ENCODE assay signal across 29 cellular contexts in the genomic region with DNA sequence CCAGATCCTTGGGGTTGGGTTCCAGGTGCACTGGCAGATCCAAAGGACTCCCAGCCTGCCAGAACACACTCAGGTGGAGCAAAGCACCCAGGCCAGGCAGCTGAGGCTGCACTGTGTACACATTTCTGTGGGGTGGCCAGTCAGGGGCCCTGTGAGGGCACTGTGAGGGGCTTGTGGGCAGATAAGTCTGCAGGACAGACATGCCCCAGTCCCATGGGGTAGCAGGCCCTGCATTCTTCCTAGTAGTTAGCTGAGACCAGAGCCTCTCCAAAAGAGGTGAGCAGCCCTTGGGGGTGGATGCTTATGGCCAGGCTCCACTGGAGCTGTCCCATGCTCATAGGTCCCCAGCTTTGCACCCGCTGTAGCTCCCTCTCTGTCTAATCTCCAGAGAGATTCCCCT. TPM values are rescaled to one million over a fixed set of nuclear protein-coding genes. Genes with fewer than 3 reads are reported as not detected.
"Had no signal": no experiment of that assay in that cellular context is flagged by ENCODE, and none has a peak within 500 bp of the region (broad histone marks: within the 10 kb centered on the region; RNA-seq: fewer than 3 reads in every experiment).

No MANE protein-coding gene starts in this region.

- H3K4me3 Mint-ChIP-seq: activated B cell treated with CpG ODN at 0.5 μM for 24 hours; activated naive CD8-positive, alpha-beta T cell; activated T-cell treated with anti-CD3 and anti-CD28 coated beads, Interleukin-2, amount 50 U/mL, for 4 hours; activated T-helper 17 cell treated with anti-CD3 and anti-CD28 coated beads, Interleukin-2, amount 50 U/mL, for 72 hours; central memory CD8-positive, alpha-beta T cell; dendritic cell treated with granulocyte-macrophage colony-stimulating factor and Interleukin-4, amounts not matched to agents 40 ng/mL and 50 ng/mL, for 4 days; endodermal cell; T-helper 17 cell; T-helper 2 cell treated with Interferon-gamma antibody and Interleukin-4, amounts not matched to agents 5 μg/mL and 100 μg/mL, for 36 hours had no signal

- H3K27me3 ChIP-seq: brain microvascular endothelial cell, foreskin keratinocyte, gastrocnemius medialis had no signal

- DNase-seq: activated B cell treated with CpG ODN at 0.5 μM for 24 hours; activated T-cell treated with anti-CD3 and anti-CD28 coated beads, Interleukin-2, amount 50 U/mL, for 4 hours; amniotic stem cell; anterior cingulate cortex; effector memory CD4-positive, alpha-beta T cell; gastrocnemius medialis; glutamatergic neuron; heart left ventricle; T1000 had no signal

- H3K9me3 ChIP-seq: esophagus muscularis mucosa, gastrocnemius medialis, heart left ventricle had no signal

- H3K9me3 Mint-ChIP-seq: activated B cell treated with CpG ODN at 0.5 μM for 24 hours; activated T-cell treated with anti-CD3 and anti-CD28 coated beads, Interleukin-2, amount 50 U/mL, for 4 hours; activated T-helper 17 cell treated with anti-CD3 and anti-CD28 coated beads, Interleukin-2, amount 50 U/mL, for 72 hours; central memory CD8-positive, alpha-beta T cell; dendritic cell treated with granulocyte-macrophage colony-stimulating factor and Interleukin-4, amounts not matched to agents 40 ng/mL and 50 ng/mL, for 4 days; T-helper 2 cell treated with Interferon-gamma antibody and Interleukin-4, amounts not matched to agents 5 μg/mL and 100 μg/mL, for 36 hours had no signal

- H3K4me1 Mint-ChIP-seq: activated T-helper 17 cell treated with anti-CD3 and anti-CD28 coated beads, Interleukin-2, amount 50 U/mL, for 72 hours; central memory CD8-positive, alpha-beta T cell; endodermal cell; T-helper 17 cell had no signal

- ATAC-seq: activated CD4-positive, CD25-positive, alpha-beta regulatory T cell treated with anti-CD3 and anti-CD28 coated beads, Interleukin-2, amount 50 U/mL, for 24 hours; gastrocnemius medialis had no signal

- H3K27ac Mint-ChIP-seq: activated B cell treated with CpG ODN at 0.5 μM for 24 hours; activated naive CD8-positive, alpha-beta T cell; activated T-helper 17 cell treated with anti-CD3 and anti-CD28 coated beads, Interleukin-2, amount 50 U/mL, for 72 hours; dendritic cell treated with granulocyte-macrophage colony-stimulating factor and Interleukin-4, amounts not matched to agents 40 ng/mL and 50 ng/mL, for 4 days; endodermal cell; T-helper 17 cell; T-helper 2 cell treated with Interferon-gamma antibody and Interleukin-4, amounts not matched to agents 5 μg/mL and 100 μg/mL, for 36 hours had no signal

- H3K36me3 ChIP-seq: brain microvascular endothelial cell, esophagus muscularis mucosa, gastrocnemius medialis, heart left ventricle, WERI-Rb-1 had no signal

- H3K4me1 ChIP-seq: esophagus muscularis mucosa, foreskin keratinocyte, gastrocnemius medialis, heart left ventricle had no signal

- H3K4me3 ChIP-seq: coronary artery, dorsolateral prefrontal cortex, esophagus muscularis mucosa, gastrocnemius medialis, heart left ventricle had no signal

- H3K27ac ChIP-seq: brain microvascular endothelial cell, coronary artery, dorsolateral prefrontal cortex, esophagus muscularis mucosa, foreskin keratinocyte, gastrocnemius medialis, heart left ventricle, WERI-Rb-1 had no signal

RNA-seq across cellular contexts. Expression of a gene that starts 7.6 kb away (rescaled TPM):
- total RNA-seq: activated B cell treated with CpG ODN at 0.5 μM for 24 hours; activated T-cell treated with anti-CD3 and anti-CD28 coated beads, Interleukin-2, amount 50 U/mL, for 4 hours; activated T-helper 17 cell treated with anti-CD3 and anti-CD28 coated beads, Interleukin-2, amount 50 U/mL, for 72 hours; astrocyte; bronchial epithelial cell; cardiac septum; cerebellum; endodermal cell; epithelial cell of proximal tubule; esophagus muscularis mucosa; foreskin keratinocyte; gastrocnemius medialis; heart left ventricle; T-helper 17 cell had no signal
- polyA plus RNA-seq: adipose tissue, foreskin keratinocyte, heart left ventricle had no signal

RNA-seq across cellular contexts. Expression of a gene that starts 58.5 kb away (rescaled TPM):
- total RNA-seq: activated B cell treated with CpG ODN at 0.5 μM for 24 hours; activated T-cell treated with anti-CD3 and anti-CD28 coated beads, Interleukin-2, amount 50 U/mL, for 4 hours; activated T-helper 17 cell treated with anti-CD3 and anti-CD28 coated beads, Interleukin-2, amount 50 U/mL, for 72 hours; astrocyte; bronchial epithelial cell; cardiac septum; cerebellum; epithelial cell of proximal tubule; esophagus muscularis mucosa; foreskin keratinocyte; gastrocnemius medialis; heart left ventricle; T-helper 17 cell had no signal
- polyA plus RNA-seq: adipose tissue, foreskin keratinocyte, heart left ventricle had no signal
